In the genomic region with DNA sequence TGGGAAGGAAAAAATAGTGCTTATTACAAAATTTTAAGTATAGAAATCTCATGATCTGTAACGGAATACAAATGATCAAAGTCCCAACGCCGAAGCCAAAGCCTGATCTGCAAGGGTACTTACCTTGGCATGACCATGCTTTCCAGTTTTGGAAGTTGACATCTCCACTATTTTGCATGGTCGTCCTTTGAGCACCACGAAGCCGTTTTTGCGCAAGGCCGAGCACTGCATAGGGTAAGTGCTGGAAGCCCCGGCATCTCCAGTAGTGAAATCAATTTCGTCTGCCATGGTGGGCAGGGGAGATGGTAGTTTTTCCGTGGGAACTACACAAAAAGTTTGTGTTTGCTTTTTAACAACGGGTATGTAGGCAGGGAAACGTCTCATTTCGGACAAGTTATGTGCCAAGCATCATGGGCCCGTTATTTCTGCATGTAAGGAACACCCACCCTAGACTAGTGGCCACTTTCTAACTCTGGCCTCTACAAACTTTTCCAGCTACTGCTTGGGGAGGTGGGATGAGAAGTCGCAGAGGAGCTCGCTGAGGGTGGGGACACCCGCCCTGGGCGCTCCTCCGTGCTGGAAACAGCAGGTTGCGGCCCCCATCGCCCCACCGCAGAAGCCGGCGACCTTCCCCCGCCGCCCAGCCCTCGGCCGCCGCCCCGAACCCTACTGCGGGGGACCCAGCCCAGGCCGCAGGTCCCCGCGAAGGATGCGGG, we compare ENCODE assay signal across 8 cellular contexts.
DNase-seq lines count a peak whose midpoint lies in the region; ATAC-seq and TF ChIP-seq lines count a peak whose summit lies in the region.

No MANE protein-coding gene starts in this region.

- no peaks in the 10 kb centered on the region for H3K27me3 ChIP-seq in KMS-11 (ENCODE audit: insufficient read depth, low read depth)

- peak overlapping the region; percentile 53; the same call in 1 of the 2 replicates for H3K4me2 ChIP-seq in KMS-11

- H4K20me1 ChIP-seq in KMS-11 (ENCODE audit: insufficient read depth) = no peaks in the 10 kb centered on the region

- no peaks in the 10 kb centered on the region for H3K4me1 ChIP-seq in KMS-11 (ENCODE audit: low read depth, poor library complexity, severe bottlenecking)

- H3K27ac ChIP-seq in KMS-11 = no peak overlapping the region

- H3K9me3 Mint-ChIP-seq in stimulated activated memory B cell treated with anti-CD40 and anti-IgM and Interleukin-4, amounts not matched to agents 10 μg/mL and 1 μg/mL and 100 μg/mL, for 72 hours = peaks cover 5% of the 10 kb centered on the region

- peak in 2 of 3 experiments; percentile 62 to 67 for DNase-seq in NCI-H1417 (lab: John Stamatoyannopoulos, UW)
- DNase-seq in NCI-H1417 treated with DMSO at 0.1 percent for 48 hours (lab: John Stamatoyannopoulos, UW) = no peak
- no peak for DNase-seq in astrocyte of the cerebellum (ENCODE audit: low read depth)
- DNase-seq in iPS-NIHi7 (ENCODE audit: extremely low spot score) = peak; percentile 12
- DNase-seq in AG20443 (ENCODE audit: low spot score) = no peak

- H3K4me1 Mint-ChIP-seq in stimulated activated memory B cell treated with anti-CD40 and anti-IgM and Interleukin-4, amounts not matched to agents 10 μg/mL and 1 μg/mL and 100 μg/mL, for 72 hours = peaks cover 12% of the 10 kb centered on the region

- TF ChIP-seq CTCF in KMS-11 (conservative IDR thresholded peaks at IDR 0.05; ENCODE audit: low read depth, low read length) = no peak
- peak; percentile 7 for TF ChIP-seq CTCF in astrocyte of the cerebellum (IDR thresholded peaks at IDR 0.05; ENCODE audit: low read depth, low read length, missing control alignments)

- no peak overlapping the region for H3K9ac ChIP-seq in KMS-11

- in situ Hi-C loops in astrocyte of the cerebellum (cut with HindIII; ENCODE audit: low sequenced_read_pairs) = no loop called here

- no peak for ATAC-seq in stimulated activated memory B cell treated with anti-CD40 and anti-IgM and Interleukin-4, amounts not matched to agents 10 μg/mL and 1 μg/mL and 100 μg/mL, for 72 hours
- ATAC-seq in HG03460 (IDR thresholded peaks at IDR 0.05; ENCODE audit: unreplicated experiment) = no peak

- peak overlapping the region; percentile 99 for H3K4me3 Mint-ChIP-seq in stimulated activated memory B cell treated with anti-CD40 and anti-IgM and Interleukin-4, amounts not matched to agents 10 μg/mL and 1 μg/mL and 100 μg/mL, for 72 hours

- H2AFZ ChIP-seq in KMS-11 (ENCODE audit: low read depth) = peak overlapping the region; percentile 53; the same call in 1 of the 2 replicates

- peak overlapping the region; percentile 86 for H3K27ac Mint-ChIP-seq in stimulated activated memory B cell treated with anti-CD40 and anti-IgM and Interleukin-4, amounts not matched to agents 10 μg/mL and 1 μg/mL and 100 μg/mL, for 72 hours

- H3K79me2 ChIP-seq in KMS-11 (ENCODE audit: insufficient read depth, low read depth) = no peaks in the 10 kb centered on the region

- peaks cover 5% of the 10 kb centered on the region for H3K36me3 Mint-ChIP-seq in stimulated activated memory B cell treated with anti-CD40 and anti-IgM and Interleukin-4, amounts not matched to agents 10 μg/mL and 1 μg/mL and 100 μg/mL, for 72 hours

- H3K4me3 ChIP-seq in KMS-11 (IDR thresholded peaks at IDR 0.05; ENCODE audit: insufficient read depth, low read depth, low read length) (no peak overlapping the region), astrocyte of the cerebellum (ENCODE audit: low read depth, low read length) (peak overlapping the region; percentile 54)

- H3K27me3 Mint-ChIP-seq in stimulated activated memory B cell treated with anti-CD40 and anti-IgM and Interleukin-4, amounts not matched to agents 10 μg/mL and 1 μg/mL and 100 μg/mL, for 72 hours = no peaks in the 10 kb centered on the region

- no peaks in the 10 kb centered on the region for H3K36me3 ChIP-seq in KMS-11 (ENCODE audit: insufficient read depth)

Comparison
In these comparisons a context has a peak if more than half of its experiments do, and no peak if none do; other contexts are left out.
1. DNase-seq: peak in NCI-H1417 (2 of 3) and iPS-NIHi7 (single experiment); none in NCI-H1417 treated with DMSO at 0.1 percent for 48 hours (single experiment), astrocyte of the cerebellum (single experiment) and AG20443 (single experiment).